4 cellular contexts compared by ENCODE assay signal in the genomic region with DNA sequence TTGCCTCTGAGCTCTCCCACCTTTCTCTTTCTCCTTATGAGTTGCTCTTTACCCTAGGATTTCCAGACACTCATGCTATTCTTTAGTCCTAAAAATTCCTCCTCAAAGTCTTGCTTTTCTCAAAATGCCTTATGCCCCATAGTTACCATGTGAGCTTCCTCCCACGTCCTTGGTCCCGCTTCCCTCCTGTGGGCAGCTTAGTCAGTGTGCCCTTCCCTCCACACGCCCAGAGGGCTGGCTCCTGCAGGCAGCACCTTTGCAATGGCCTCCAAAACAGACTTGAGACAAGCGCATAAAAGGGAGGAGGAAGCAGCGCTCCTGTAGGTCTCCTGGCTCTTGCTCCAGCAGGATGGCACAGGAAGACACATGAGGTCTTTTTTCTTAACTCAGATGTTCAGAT.
DNase-seq lines count a peak whose midpoint lies in the region; ATAC-seq, FAIRE-seq and TF ChIP-seq lines count a peak whose summit lies in the region.
"Not testable (repeated sequence)": the region's sequence is repeated elsewhere in the genome, so short reads cannot be mapped to it uniquely, and the experiment has no call there.

No MANE protein-coding gene starts in this region.

- WGBS in HepG2 (ENCODE audit: low lambda C conversion rate) = 100% methylated on average over 2 of the region's 5 CpGs

- not testable (repeated sequence) for H3K36me3 ChIP-seq in RWPE2 (ENCODE audit: low read depth); bronchial epithelial cell (ENCODE audit: control insufficient read depth, insufficient read depth, low read length); HepG2 (replicated peaks in 1 of 2; ENCODE audit: control insufficient read depth in 1 of 2, insufficient read depth in 2 of 2, low read length in 2 of 2)

- in situ Hi-C loops in HepG2 (cut with HindIII; ENCODE audit: extremely low pct_ligation_motif_present, low pct_unique_long_range_greater_than_20kb) = not testable (repeated sequence)

- H3K27ac ChIP-seq in RWPE2 (ENCODE audit: poor library complexity, severe bottlenecking); HepG2 (ENCODE audit: extremely low read length, insufficient read depth, low read length): not testable (repeated sequence)

- not testable (repeated sequence) for H3K4me1 ChIP-seq in RWPE2 (ENCODE audit: insufficient read depth, poor library complexity, severe bottlenecking); HepG2 (ENCODE audit: insufficient read depth, low read length)

- POLR2A ChIA-PET in HepG2 (lab: Yijun Ruan, JAX) = not testable (repeated sequence)

- intact Hi-C loops in HepG2 (cut with micrococcal nuclease; ENCODE audit: unreplicated experiment) = not testable (repeated sequence)

- H3K9ac ChIP-seq in HepG2 (ENCODE audit: insufficient read depth, low read depth, low read length) = not testable (repeated sequence)

- not testable (repeated sequence) for H3K9me3 ChIP-seq in RWPE2 (ENCODE audit: severe bottlenecking); HepG2 (ENCODE audit: low read length)

- not testable (repeated sequence) for TF ChIP-seq CTCF in D721Med (IDR thresholded peaks at IDR 0.05; ENCODE audit: insufficient read depth, missing control alignments); RWPE2 (IDR thresholded peaks at IDR 0.05; ENCODE audit: poor library complexity, severe bottlenecking); bronchial epithelial cell (IDR thresholded peaks at IDR 0.05; ENCODE audit: insufficient read depth, low read length, severe bottlenecking); HepG2 (CRISPR knock-in tag; IDR thresholded peaks at IDR 0.05)

- H4K20me1 ChIP-seq in HepG2 (ENCODE audit: insufficient read depth, low read length) = not testable (repeated sequence)

- not testable (repeated sequence) for H2AFZ ChIP-seq in HepG2 (ENCODE audit: low read length)

- FAIRE-seq in D721Med (lab: Jason Lieb, UNC) (peak; percentile 80), bronchial epithelial cell (lab: Jason Lieb, UNC) (peak; percentile 18), HepG2 (lab: Jason Lieb, UNC) (peak; percentile 39)

- H3K27me3 ChIP-seq in RWPE2 (ENCODE audit: insufficient read depth, poor library complexity, severe bottlenecking); bronchial epithelial cell (ENCODE audit: control insufficient read depth, insufficient read depth, low read length); HepG2 (ENCODE audit: control insufficient read depth in 1 of 2, insufficient read depth in 2 of 2, low read length in 2 of 2): not testable (repeated sequence)

- not testable (repeated sequence) for TF ChIP-seq POLR2A in HepG2 (IDR thresholded peaks at IDR 0.05; ENCODE audit: insufficient read depth in 1 of 2, low read depth in 2 of 2, low read length in 2 of 2)

- H3K4me3 ChIP-seq in RWPE2 (ENCODE audit: severe bottlenecking); bronchial epithelial cell (ENCODE audit: low read depth, low read length); HepG2 (replicated peaks in 1 of 3; ENCODE audit: insufficient read depth in 1 of 3, low read depth in 2 of 3, low read length in 3 of 3): not testable (repeated sequence)

- DNase-seq in D721Med (ENCODE audit: insufficient read length, low spot score); RWPE2 (ENCODE audit: low spot score); bronchial epithelial cell (ENCODE audit: low read depth); HepG2 (ENCODE audit: low spot score): not testable (repeated sequence)

- CTCF ChIA-PET in HepG2 (lab: Yijun Ruan, JAX; ENCODE audit: low intra/inter-chr PET ratio, low total read pairs) = not testable (repeated sequence)

- BruUV-seq in HepG2 (replicated peaks; lab: Mats Ljungman, UMichigan) = not testable (repeated sequence)

- not testable (repeated sequence) for TF ChIP-seq EP300 in HepG2 (IDR thresholded peaks at IDR 0.05; ENCODE audit: low read depth in 2 of 2, low read length in 2 of 2); HepG2 (CRISPR knock-in tag; IDR thresholded peaks at IDR 0.05; ENCODE audit: borderline replicate concordance)

- ATAC-seq in RWPE2 (ENCODE audit: low read depth) = peak; percentile 35; the same call in 1 of the 3 replicates
- ATAC-seq in HepG2 = not testable (repeated sequence)

- TF ChIP-seq RAD21 in HepG2 (CRISPR knock-in tag; IDR thresholded peaks at IDR 0.05) = not testable (repeated sequence)

- not testable (repeated sequence) for H3K4me2 ChIP-seq in HepG2 (ENCODE audit: low read depth, low read length)

- not testable (repeated sequence) for H3K79me2 ChIP-seq in HepG2 (ENCODE audit: insufficient read depth, low read length)
